In the genomic region with DNA sequence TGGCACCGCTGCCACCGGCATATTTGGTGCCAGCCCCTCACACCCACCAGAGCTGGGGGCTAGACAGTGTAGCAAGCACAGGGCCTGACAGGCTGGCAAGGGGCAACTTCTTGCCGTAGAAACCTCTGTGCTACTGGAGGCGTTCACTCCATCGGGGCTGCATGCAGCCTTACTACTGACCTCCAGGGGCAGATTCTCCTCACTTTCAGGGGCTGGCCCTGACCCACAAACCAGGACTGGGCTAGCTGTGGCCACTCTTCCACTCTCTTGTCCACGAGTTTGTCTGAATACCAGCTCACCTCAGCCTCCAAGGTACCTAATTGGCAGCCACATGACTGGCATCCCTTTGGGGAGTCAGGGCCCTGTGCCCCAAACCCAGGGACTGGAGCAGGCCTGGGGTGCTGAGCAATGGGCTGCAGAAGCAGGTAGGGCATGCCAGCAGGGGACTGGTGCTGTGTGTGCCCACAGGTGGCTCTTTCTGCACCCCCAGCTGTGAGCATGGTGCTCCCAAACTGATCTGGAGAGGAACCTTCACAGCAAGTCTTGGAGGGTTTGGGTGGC, we compare ENCODE assay signal across 1 cellular context.
TF ChIP-seq lines count a peak whose summit lies in the region.

No MANE protein-coding gene starts in this region.

TF ChIP-seq in GM23338, 12 proteins besides CTCF, POLR2A, EP300 and RAD21 (continued from another document):
- TF ChIP-seq, protein P1, sequence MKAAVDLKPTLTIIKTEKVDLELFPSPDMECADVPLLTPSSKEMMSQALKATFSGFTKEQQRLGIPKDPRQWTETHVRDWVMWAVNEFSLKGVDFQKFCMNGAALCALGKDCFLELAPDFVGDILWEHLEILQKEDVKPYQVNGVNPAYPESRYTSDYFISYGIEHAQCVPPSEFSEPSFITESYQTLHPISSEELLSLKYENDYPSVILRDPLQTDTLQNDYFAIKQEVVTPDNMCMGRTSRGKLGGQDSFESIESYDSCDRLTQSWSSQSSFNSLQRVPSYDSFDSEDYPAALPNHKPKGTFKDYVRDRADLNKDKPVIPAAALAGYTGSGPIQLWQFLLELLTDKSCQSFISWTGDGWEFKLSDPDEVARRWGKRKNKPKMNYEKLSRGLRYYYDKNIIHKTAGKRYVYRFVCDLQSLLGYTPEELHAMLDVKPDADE (IDR thresholded peaks at IDR 0.05), result no peak
- TF ChIP-seq ZNF331 (CRISPR knock-in tag; IDR thresholded peaks at IDR 0.05; ENCODE audit: low read depth), result no peak
TF ChIP-seq in GM23338: peak in this region for 0.
